In genomic region chr16:13062219-13062618, GRCh38 we compare ENCODE assay signal across 25 cellular contexts.
DNase-seq lines count a peak whose midpoint lies in the region; ATAC-seq, FAIRE-seq and TF ChIP-seq lines count a peak whose summit lies in the region.
"Had no signal": no experiment of that assay in that cellular context is flagged by ENCODE, and none has a peak within 500 bp of the region (broad histone marks: within the 10 kb centered on the region; RNA-seq: fewer than 3 reads in every experiment).

No MANE protein-coding gene starts in this region.

- in situ Hi-C loops in HepG2 (cut with HindIII; ENCODE audit: extremely low pct_ligation_motif_present, low pct_unique_long_range_greater_than_20kb) = no loop called here

- H3K27me3 ChIP-seq in HepG2 (ENCODE audit: control insufficient read depth in 1 of 2, insufficient read depth in 2 of 2, low read length in 2 of 2) = no peaks in the 10 kb centered on the region
- no peaks in the 10 kb centered on the region for H3K27me3 ChIP-seq in right lobe of liver
- no peaks in the 10 kb centered on the region for H3K27me3 ChIP-seq in bronchial epithelial cell (ENCODE audit: control insufficient read depth, insufficient read depth, low read length)
- H3K27me3 ChIP-seq in neural progenitor cell = no peaks in the 10 kb centered on the region
- H3K27me3 ChIP-seq: BE2C; BLaER1 treated with 17β-estradiol and CSF1 and Interleukin-3, amounts not matched to agents 10 nM and 100 nM had no signal

- no peaks in the 10 kb centered on the region for H4K20me1 ChIP-seq in HepG2 (ENCODE audit: insufficient read depth, low read length)
- H4K20me1 ChIP-seq in neural progenitor cell (ENCODE audit: low read depth) = no peaks in the 10 kb centered on the region
- H4K20me1 ChIP-seq: BLaER1 treated with 17β-estradiol and CSF1 and Interleukin-3, amounts not matched to agents 10 nM and 100 nM had no signal

- TF ChIP-seq POLR2A in HepG2 (IDR thresholded peaks at IDR 0.05; ENCODE audit: insufficient read depth in 1 of 2, low read depth in 2 of 2, low read length in 2 of 2) = no peak
- no peak for TF ChIP-seq POLR2A in right lobe of liver (IDR thresholded peaks at IDR 0.05)

- peaks cover 1% of the 10 kb centered on the region for H3K36me3 Mint-ChIP-seq in neural progenitor cell
- H3K36me3 Mint-ChIP-seq: CD14-positive monocyte; CD8-positive, alpha-beta memory T cell had no signal

- H3K9me3 ChIP-seq in HepG2 (ENCODE audit: low read length) = no peaks in the 10 kb centered on the region
- no peaks in the 10 kb centered on the region for H3K9me3 ChIP-seq in right lobe of liver
- no peaks in the 10 kb centered on the region for H3K9me3 ChIP-seq in neural progenitor cell (ENCODE audit: low read depth)
- H3K9me3 ChIP-seq: BE2C; BLaER1 treated with 17β-estradiol and CSF1 and Interleukin-3, amounts not matched to agents 10 nM and 100 nM had no signal

- no peak overlapping the region for H3K4me3 ChIP-seq in HepG2 (replicated peaks in 1 of 3; ENCODE audit: insufficient read depth in 1 of 3, low read depth in 2 of 3, low read length in 3 of 3)
- H3K4me3 ChIP-seq in right lobe of liver = no peak overlapping the region
- H3K4me3 ChIP-seq in bronchial epithelial cell (ENCODE audit: low read depth, low read length) = no peak overlapping the region
- H3K4me3 ChIP-seq in neural progenitor cell = no peak overlapping the region
- H3K4me3 ChIP-seq: BLaER1 treated with 17β-estradiol and CSF1 and Interleukin-3, amounts not matched to agents 10 nM and 100 nM; GM12878; GM23248 had no signal

- no peak overlapping the region for H3K4me3 Mint-ChIP-seq in neural progenitor cell
- H3K4me3 Mint-ChIP-seq: CD14-positive monocyte; CD4-positive, alpha-beta T cell; CD8-positive, alpha-beta memory T cell had no signal

- no peaks in the 10 kb centered on the region for H3K27me3 Mint-ChIP-seq in neural progenitor cell (ENCODE audit: insufficient read depth, low read depth)
- H3K27me3 Mint-ChIP-seq: CD4-positive, alpha-beta T cell had no signal

- H3K4me2 ChIP-seq in HepG2 (ENCODE audit: low read depth, low read length) = no peak overlapping the region
- H3K4me2 ChIP-seq in neural progenitor cell = peak overlapping the region; percentile 42
- H3K4me2 ChIP-seq: BLaER1 treated with 17β-estradiol and CSF1 and Interleukin-3, amounts not matched to agents 10 nM and 100 nM had no signal

- TF ChIP-seq EP300 in HepG2 (IDR thresholded peaks at IDR 0.05; ENCODE audit: low read depth in 2 of 2, low read length in 2 of 2) (no peak), HepG2 (CRISPR knock-in tag; IDR thresholded peaks at IDR 0.05; ENCODE audit: borderline replicate concordance) (no peak)

- no TSS peak for BruUV-seq in HepG2 (replicated peaks; lab: Mats Ljungman, UMichigan)

- H2AFZ ChIP-seq in HepG2 (ENCODE audit: low read length) (no peak overlapping the region), neural progenitor cell (replicated peaks) (no peak overlapping the region)
- H2AFZ ChIP-seq: GM23248 had no signal

- H3K9ac ChIP-seq in HepG2 (ENCODE audit: insufficient read depth, low read depth, low read length) (no peak overlapping the region), neural progenitor cell (no peak overlapping the region)
- H3K9ac ChIP-seq: BLaER1 treated with 17β-estradiol and CSF1 and Interleukin-3, amounts not matched to agents 10 nM and 100 nM; GM23248 had no signal

- H3K4me1 Mint-ChIP-seq in neural progenitor cell = peaks cover 4% of the 10 kb centered on the region
- H3K4me1 Mint-ChIP-seq: CD14-positive monocyte; CD8-positive, alpha-beta memory T cell had no signal

- no peaks in the 10 kb centered on the region for H3K79me2 ChIP-seq in HepG2 (ENCODE audit: insufficient read depth, low read length)
- H3K79me2 ChIP-seq in neural progenitor cell (ENCODE audit: low read depth) = no peaks in the 10 kb centered on the region

- no peak for DNase-seq in HepG2 (ENCODE audit: low spot score)
- no peak for DNase-seq in right lobe of liver
- DNase-seq in bronchial epithelial cell (ENCODE audit: low read depth) = no peak
- DNase-seq in neural progenitor cell (ENCODE audit: low spot score) = no peak
- no peak for DNase-seq in cortex of kidney (lab: John Stamatoyannopoulos, UW)
- DNase-seq in NK-92 treated with Interleukin-12 subunit alpha and Interleukin-12 subunit beta, amount 100 ng/mL, for 24 hours (lab: John Stamatoyannopoulos, UW) = no peak
- DNase-seq: ACHN; AML-193; BE2C; CD4-positive, alpha-beta T cell; CD8-positive, alpha-beta memory T cell; DMS 273 treated with DMSO at 0.1 percent for 48 hours; DMS79; EL; GDM1; GM23248; HCEC 1CT had no signal

- intact Hi-C loops in HepG2 (cut with micrococcal nuclease; ENCODE audit: unreplicated experiment) (no loop called here), right lobe of liver (cut with DNase I) (no loop called here)

- FAIRE-seq in HepG2 (lab: Jason Lieb, UNC) (no peak), bronchial epithelial cell (lab: Jason Lieb, UNC) (peak; percentile 36)
- FAIRE-seq: A204.1, D721Med, GM12878, GM19239, H54 had no signal

- no peaks in the 10 kb centered on the region for H3K4me1 ChIP-seq in HepG2 (ENCODE audit: insufficient read depth, low read length)
- no peaks in the 10 kb centered on the region for H3K4me1 ChIP-seq in right lobe of liver
- peaks cover 9% of the 10 kb centered on the region for H3K4me1 ChIP-seq in neural progenitor cell
- H3K4me1 ChIP-seq: BE2C; BLaER1 treated with 17β-estradiol and CSF1 and Interleukin-3, amounts not matched to agents 10 nM and 100 nM had no signal

- H3K36me3 ChIP-seq in HepG2 (replicated peaks in 1 of 2; ENCODE audit: control insufficient read depth in 1 of 2, insufficient read depth in 2 of 2, low read length in 2 of 2) = no peaks in the 10 kb centered on the region
- H3K36me3 ChIP-seq in right lobe of liver = no peaks in the 10 kb centered on the region
- H3K36me3 ChIP-seq in bronchial epithelial cell (ENCODE audit: control insufficient read depth, insufficient read depth, low read length) = no peaks in the 10 kb centered on the region
- no peaks in the 10 kb centered on the region for H3K36me3 ChIP-seq in neural progenitor cell
- H3K36me3 ChIP-seq: BE2C; BLaER1 treated with 17β-estradiol and CSF1 and Interleukin-3, amounts not matched to agents 10 nM and 100 nM had no signal

- no peak for ATAC-seq in HepG2
- no peak for ATAC-seq in right lobe of liver
- ATAC-seq: GM12878 had no signal

- peaks cover 9% of the 10 kb centered on the region for H3F3A ChIP-seq in neural progenitor cell (ENCODE audit: low read depth)

- H3K27ac Mint-ChIP-seq in neural progenitor cell = no peak overlapping the region
- H3K27ac Mint-ChIP-seq: CD14-positive monocyte; CD4-positive, alpha-beta T cell; CD8-positive, alpha-beta memory T cell had no signal

- H3K27ac ChIP-seq in HepG2 (ENCODE audit: extremely low read length, insufficient read depth, low read length) = no peak overlapping the region
- no peak overlapping the region for H3K27ac ChIP-seq in right lobe of liver
- H3K27ac ChIP-seq in neural progenitor cell = no peak overlapping the region
- H3K27ac ChIP-seq: 22Rv1; BLaER1 treated with 17β-estradiol and CSF1 and Interleukin-3, amounts not matched to agents 10 nM and 100 nM; GM23248 had no signal

- TF ChIP-seq RAD21 in HepG2 (CRISPR knock-in tag; IDR thresholded peaks at IDR 0.05) = no peak

- TF ChIP-seq CTCF in HepG2 (CRISPR knock-in tag; IDR thresholded peaks at IDR 0.05) (no peak), right lobe of liver (IDR thresholded peaks at IDR 0.05) (no peak), bronchial epithelial cell (IDR thresholded peaks at IDR 0.05; ENCODE audit: insufficient read depth, low read length, severe bottlenecking) (no peak), neural progenitor cell (IDR thresholded peaks at IDR 0.05) (no peak)

- no peaks in the 10 kb centered on the region for H3K9me3 Mint-ChIP-seq in neural progenitor cell

- POLR2A ChIA-PET in HepG2 (lab: Yijun Ruan, JAX) = no interaction called here

- 64% methylated on average over 2 of the region's 2 CpGs for WGBS in HepG2 (ENCODE audit: low lambda C conversion rate)
- WGBS in right lobe of liver (ENCODE audit: insufficient coverage, low coverage, low lambda C conversion rate, missing lambda C conversion rate) = 88% methylated on average over 1 of the region's 2 CpGs

- CTCF ChIA-PET in HepG2 (lab: Yijun Ruan, JAX; ENCODE audit: low intra/inter-chr PET ratio, low total read pairs) = no interaction called here

TF ChIP-seq in HepG2, 621 proteins besides CTCF, POLR2A, EP300 and RAD21:
- peak; percentile 85; the same call in 1 of the 2 replicates for TF ChIP-seq ZNF768 (CRISPR knock-in tag; IDR thresholded peaks at IDR 0.05)
- no peak for TF ChIP-seq MED1 (CRISPR knock-in tag; IDR thresholded peaks at IDR 0.05)
- TF ChIP-seq PATZ1 (CRISPR knock-in tag; IDR thresholded peaks at IDR 0.05) = no peak
- 0 out of 2 replicates have a peak, but pooled peaks have one; percentile 22 for TF ChIP-seq ZMYM3 (CRISPR knock-in tag; IDR thresholded peaks at IDR 0.05)
